In genomic region chr17:7555320-7555948, GRCh38 we compare ENCODE assay signal across 12 cellular contexts. TPM values are rescaled to one million over a fixed set of nuclear protein-coding genes. Genes with fewer than 3 reads are reported as not detected.
A peak's percentile ranks its signal among the peaks of the same experiment; 100 is the strongest.
DNase-seq lines count a peak whose midpoint lies in the region; ATAC-seq, FAIRE-seq and TF ChIP-seq lines count a peak whose summit lies in the region.
"Had no signal": no experiment of that assay in that cellular context is flagged by ENCODE, and none has a peak within 500 bp of the region (broad histone marks: within the 10 kb centered on the region; RNA-seq: fewer than 3 reads in every experiment).

No MANE protein-coding gene starts in this region.

- ATAC-seq in activated T-helper 17 cell treated with anti-CD3 and anti-CD28 coated beads, Interleukin-2, amount 50 U/mL, for 72 hours (replicated peaks): no peak
- ATAC-seq in HG03354 (IDR thresholded peaks at IDR 0.05; ENCODE audit: poor library complexity, severe bottlenecking, unreplicated experiment) (no peak), GM18907 (IDR thresholded peaks at IDR 0.05; ENCODE audit: unreplicated experiment) (no peak)

- intact Hi-C loops in activated T-helper 2 cell treated with anti-CD3 and anti-CD28 coated beads, Interferon-gamma antibody, Interleukin-2, Interleukin-4, amounts not matched to agents 10 μg/mL and 5 μg/mL and 100 μg/mL, durations not matched to agents 14 hours and 24 hours and 36 hours (cut with micrococcal nuclease): no loop called here

- H3K79me2 ChIP-seq in keratinocyte (ENCODE audit: control insufficient read depth, insufficient read depth, low read length): no peaks in the 10 kb centered on the region

- H2AFZ ChIP-seq in keratinocyte (ENCODE audit: control insufficient read depth, low read length): no peak overlapping the region

- H3K36me3 ChIP-seq in keratinocyte (ENCODE audit: control insufficient read depth in 2 of 2, extremely low read depth in 1 of 2, insufficient read depth in 2 of 2, low read length in 2 of 2): no peaks in the 10 kb centered on the region

- H3K9me3 ChIP-seq in keratinocyte (ENCODE audit: control insufficient read depth, low read depth, low read length): no peaks in the 10 kb centered on the region

- H3K4me3 ChIP-seq in AG09309 (ENCODE audit: control insufficient read depth, low read depth, low read length) (no peak overlapping the region), GM12864 (ENCODE audit: low read depth, low read length) (no peak overlapping the region), keratinocyte (ENCODE audit: control insufficient read depth in 2 of 3, extremely low read depth in 1 of 3, insufficient read depth in 2 of 3, low read depth in 1 of 3, low read length in 3 of 3) (no peak overlapping the region)

- H3K27me3 Mint-ChIP-seq in activated T-helper 17 cell treated with anti-CD3 and anti-CD28 coated beads, Interleukin-2, amount 50 U/mL, for 72 hours: no peaks in the 10 kb centered on the region
- no peaks in the 10 kb centered on the region for H3K27me3 Mint-ChIP-seq in activated T-helper 2 cell treated with anti-CD3 and anti-CD28 coated beads, Interferon-gamma antibody, Interleukin-2, Interleukin-4, amounts not matched to agents 10 μg/mL and 5 μg/mL and 100 μg/mL, durations not matched to agents 14 hours and 24 hours and 36 hours (ENCODE audit: low read depth)

- H3K4me1 Mint-ChIP-seq in activated T-helper 17 cell treated with anti-CD3 and anti-CD28 coated beads, Interleukin-2, amount 50 U/mL, for 72 hours: peaks cover 36% of the 10 kb centered on the region
- peaks cover 51% of the 10 kb centered on the region for H3K4me1 Mint-ChIP-seq in activated T-helper 2 cell treated with anti-CD3 and anti-CD28 coated beads, Interferon-gamma antibody, Interleukin-2, Interleukin-4, amounts not matched to agents 10 μg/mL and 5 μg/mL and 100 μg/mL, durations not matched to agents 14 hours and 24 hours and 36 hours (ENCODE audit: low read depth)

- H3K4me3 Mint-ChIP-seq in activated T-helper 17 cell treated with anti-CD3 and anti-CD28 coated beads, Interleukin-2, amount 50 U/mL, for 72 hours: no peak overlapping the region
- no peak overlapping the region for H3K4me3 Mint-ChIP-seq in activated T-helper 2 cell treated with anti-CD3 and anti-CD28 coated beads, Interferon-gamma antibody, Interleukin-2, Interleukin-4, amounts not matched to agents 10 μg/mL and 5 μg/mL and 100 μg/mL, durations not matched to agents 14 hours and 24 hours and 36 hours (ENCODE audit: low read depth)
- H3K4me3 Mint-ChIP-seq: mesothelial cell of epicardium had no signal

- H3K9ac ChIP-seq in keratinocyte (ENCODE audit: control insufficient read depth, extremely low read depth, insufficient read depth, low read length): no peak overlapping the region

- no peak overlapping the region for H3K4me2 ChIP-seq in keratinocyte (ENCODE audit: control insufficient read depth, extremely low read depth, insufficient read depth, low read depth, low read length)

- H3K9me1 ChIP-seq in keratinocyte (ENCODE audit: control insufficient read depth, extremely low read depth, insufficient read depth, low read length): no peaks in the 10 kb centered on the region

- TF ChIP-seq CTCF in AG09309 (IDR thresholded peaks at IDR 0.05; ENCODE audit: control insufficient read depth, insufficient read depth, low read depth, low read length, missing control alignments) (peak; percentile 23), GM12864 (IDR thresholded peaks at IDR 0.05; ENCODE audit: low read depth, low read length, missing control alignments) (peak; percentile 25), keratinocyte (optimal IDR thresholded peaks at IDR 0.05 in 1 of 3, IDR thresholded peaks at IDR 0.05 in 1 of 3, conservative IDR thresholded peaks at IDR 0.05 in 1 of 3; ENCODE audit: extremely low read depth in 1 of 3, insufficient read depth in 2 of 3, low read length in 3 of 3) (peak in 2 of 3 experiments; percentile 10 to 12)

- no peak overlapping the region for H3K27ac ChIP-seq in keratinocyte (ENCODE audit: control insufficient read depth, insufficient read depth, low read length)

- dilution Hi-C loops in keratinocyte (cut with MboI; ENCODE audit: extremely low pct_ligation_motif_present, low sequenced_read_pairs): no loop called here

- no peak for FAIRE-seq in keratinocyte (lab: Jason Lieb, UNC)

- peak overlapping the region; percentile 68 for H3K27ac Mint-ChIP-seq in activated T-helper 17 cell treated with anti-CD3 and anti-CD28 coated beads, Interleukin-2, amount 50 U/mL, for 72 hours
- no peak overlapping the region for H3K27ac Mint-ChIP-seq in activated T-helper 2 cell treated with anti-CD3 and anti-CD28 coated beads, Interferon-gamma antibody, Interleukin-2, Interleukin-4, amounts not matched to agents 10 μg/mL and 5 μg/mL and 100 μg/mL, durations not matched to agents 14 hours and 24 hours and 36 hours
- H3K27ac Mint-ChIP-seq: mesothelial cell of epicardium had no signal

- no peaks in the 10 kb centered on the region for H3K27me3 ChIP-seq in keratinocyte (ENCODE audit: control insufficient read depth, extremely low read depth, insufficient read depth, low read length)

- no peaks in the 10 kb centered on the region for H4K20me1 ChIP-seq in keratinocyte (ENCODE audit: control insufficient read depth, extremely low read depth, insufficient read depth, low read length)

- no peaks in the 10 kb centered on the region for H3K9me3 Mint-ChIP-seq in activated T-helper 17 cell treated with anti-CD3 and anti-CD28 coated beads, Interleukin-2, amount 50 U/mL, for 72 hours
- no peaks in the 10 kb centered on the region for H3K9me3 Mint-ChIP-seq in activated T-helper 2 cell treated with anti-CD3 and anti-CD28 coated beads, Interferon-gamma antibody, Interleukin-2, Interleukin-4, amounts not matched to agents 10 μg/mL and 5 μg/mL and 100 μg/mL, durations not matched to agents 14 hours and 24 hours and 36 hours
- H3K9me3 Mint-ChIP-seq: mesothelial cell of epicardium had no signal

- peaks cover 18% of the 10 kb centered on the region for H3K36me3 Mint-ChIP-seq in activated T-helper 17 cell treated with anti-CD3 and anti-CD28 coated beads, Interleukin-2, amount 50 U/mL, for 72 hours (ENCODE audit: low read depth)
- peaks cover 33% of the 10 kb centered on the region for H3K36me3 Mint-ChIP-seq in activated T-helper 2 cell treated with anti-CD3 and anti-CD28 coated beads, Interferon-gamma antibody, Interleukin-2, Interleukin-4, amounts not matched to agents 10 μg/mL and 5 μg/mL and 100 μg/mL, durations not matched to agents 14 hours and 24 hours and 36 hours (ENCODE audit: low read depth)
- H3K36me3 Mint-ChIP-seq: mesothelial cell of epicardium had no signal

- peaks cover 26% of the 10 kb centered on the region for H3K4me1 ChIP-seq in keratinocyte (ENCODE audit: control insufficient read depth, extremely low read depth, insufficient read depth, low read length)

- DNase-seq in AG09309 (ENCODE audit: low read depth): no peak
- no peak for DNase-seq in GM12864 (ENCODE audit: low read depth)
- no peak for DNase-seq in keratinocyte (ENCODE audit: low read depth, low spot score)
- no peak for DNase-seq in NCI-H748 treated with DMSO at 0.1 percent for 48 hours (lab: John Stamatoyannopoulos, UW)
- DNase-seq in activated T-helper 2 cell treated with anti-CD3 and anti-CD28 coated beads, Interferon-gamma antibody, Interleukin-2, Interleukin-4, amounts not matched to agents 10 μg/mL and 5 μg/mL and 100 μg/mL, durations not matched to agents 14 hours and 24 hours and 36 hours (ENCODE audit: low spot score): no peak
- DNase-seq: C1 segment of cervical spinal cord, GF-D8, KG1 had no signal

RNA-seq across cellular contexts. Expression of gene TNFSF13, which starts 3.1 kb away (rescaled TPM):
- 1 to 10 TPM; 1.5 to 1.9 TPM for total RNA-seq in activated T-helper 17 cell treated with anti-CD3 and anti-CD28 coated beads, Interleukin-2, amount 50 U/mL, for 72 hours
- 2.4 to 5.7 TPM (median 3.9 TPM) in 3 replicates for polyA plus RNA-seq in keratinocyte
- 0.65 TPM for polyA plus RNA-seq in keratinocyte (2011; ENCODE audit: low read depth)
- 3.8 and 4.2 TPM in 2 replicates for polyA plus RNA-seq in keratinocyte (2011; cell fraction: cytosol; rRNA removed)
- 6.0 and 6.1 TPM in 2 replicates for polyA plus RNA-seq in keratinocyte (2011; cell fraction: nucleus; rRNA removed)
- 3.6 and 6.1 TPM in 2 replicates for polyA plus RNA-seq in keratinocyte (2012; ENCODE audit: low replicate concordance)
- 1.8 to 3.0 TPM (median 2.2 TPM) in 3 replicates for polyA minus RNA-seq in keratinocyte
- polyA minus RNA-seq in keratinocyte (2011; cell fraction: cytosol; rRNA and poly(A)+ RNA removed): 2.1 TPM
- 2.2 and 3.6 TPM in 2 replicates for polyA minus RNA-seq in keratinocyte (2011; cell fraction: nucleus; rRNA and poly(A)+ RNA removed)
- 2.9 and 3.5 TPM in 2 replicates for total RNA-seq in activated T-helper 2 cell treated with anti-CD3 and anti-CD28 coated beads, Interferon-gamma antibody, Interleukin-2, Interleukin-4, amounts not matched to agents 10 μg/mL and 5 μg/mL and 100 μg/mL, durations not matched to agents 14 hours and 24 hours and 36 hours

RNA-seq across cellular contexts. Expression of gene SENP3, which starts 6.3 kb away (rescaled TPM):
- 10 to 100 TPM; 28.9 to 59.3 TPM for total RNA-seq in activated T-helper 17 cell treated with anti-CD3 and anti-CD28 coated beads, Interleukin-2, amount 50 U/mL, for 72 hours
- polyA plus RNA-seq in keratinocyte: 98.9 to 110 TPM (median 99.1 TPM) in 3 replicates
- 15.9 TPM for polyA plus RNA-seq in keratinocyte (2011; ENCODE audit: low read depth)
- 90.1 and 106 TPM in 2 replicates for polyA plus RNA-seq in keratinocyte (2011; cell fraction: cytosol; rRNA removed)
- polyA plus RNA-seq in keratinocyte (2011; cell fraction: nucleus; rRNA removed): 72.1 TPM in 2 replicates
- polyA plus RNA-seq in keratinocyte (2012; ENCODE audit: low replicate concordance): 37.4 and 53.9 TPM in 2 replicates
- polyA minus RNA-seq in keratinocyte: 85.2 to 96.9 TPM (median 89.1 TPM) in 3 replicates
- 71.0 TPM for polyA minus RNA-seq in keratinocyte (2011; cell fraction: cytosol; rRNA and poly(A)+ RNA removed)
- 19.2 and 31.1 TPM in 2 replicates for polyA minus RNA-seq in keratinocyte (2011; cell fraction: nucleus; rRNA and poly(A)+ RNA removed)
- 64.9 and 69.6 TPM in 2 replicates for total RNA-seq in activated T-helper 2 cell treated with anti-CD3 and anti-CD28 coated beads, Interferon-gamma antibody, Interleukin-2, Interleukin-4, amounts not matched to agents 10 μg/mL and 5 μg/mL and 100 μg/mL, durations not matched to agents 14 hours and 24 hours and 36 hours

RNA-seq across cellular contexts. Expression of gene TNFSF12, which starts 6.6 kb away (rescaled TPM):
- 10 to 100 TPM; 27.4 to 44.2 TPM for total RNA-seq in activated T-helper 17 cell treated with anti-CD3 and anti-CD28 coated beads, Interleukin-2, amount 50 U/mL, for 72 hours
- polyA plus RNA-seq in keratinocyte: 0.39 to 1.5 TPM (median 1.0 TPM) in 3 replicates
- 0.86 TPM for polyA plus RNA-seq in keratinocyte (2011; ENCODE audit: low read depth)
- 0.46 and 1.9 TPM in 2 replicates for polyA plus RNA-seq in keratinocyte (2011; cell fraction: cytosol; rRNA removed)
- 0.95 and 1.2 TPM in 2 replicates for polyA plus RNA-seq in keratinocyte (2011; cell fraction: nucleus; rRNA removed)
- polyA plus RNA-seq in keratinocyte (2012; ENCODE audit: low replicate concordance): 1.6 TPM in 2 replicates
- polyA minus RNA-seq in keratinocyte: 1.2 to 2.0 TPM in 2 of 3 replicates, not detected in the other
- polyA minus RNA-seq in keratinocyte (2011; cell fraction: cytosol; rRNA and poly(A)+ RNA removed): not detected
- not detected in 2 replicates for polyA minus RNA-seq in keratinocyte (2011; cell fraction: nucleus; rRNA and poly(A)+ RNA removed)
- total RNA-seq in activated T-helper 2 cell treated with anti-CD3 and anti-CD28 coated beads, Interferon-gamma antibody, Interleukin-2, Interleukin-4, amounts not matched to agents 10 μg/mL and 5 μg/mL and 100 μg/mL, durations not matched to agents 14 hours and 24 hours and 36 hours: 31.8 and 36.0 TPM in 2 replicates

RNA-seq across cellular contexts. Expression of gene CD68, which starts 24.0 kb away (rescaled TPM):
- 10 to 100 TPM; 17.5 to 51.8 TPM for total RNA-seq in activated T-helper 17 cell treated with anti-CD3 and anti-CD28 coated beads, Interleukin-2, amount 50 U/mL, for 72 hours
- polyA plus RNA-seq in keratinocyte: 12.2 to 26.6 TPM (median 14.0 TPM) in 3 replicates
- 17.3 TPM for polyA plus RNA-seq in keratinocyte (2011; ENCODE audit: low read depth)
- 8.8 and 11.4 TPM in 2 replicates for polyA plus RNA-seq in keratinocyte (2011; cell fraction: cytosol; rRNA removed)
- polyA plus RNA-seq in keratinocyte (2011; cell fraction: nucleus; rRNA removed): 2.3 and 4.7 TPM in 2 replicates
- polyA plus RNA-seq in keratinocyte (2012; ENCODE audit: low replicate concordance): 7.8 and 37.6 TPM in 2 replicates
- polyA minus RNA-seq in keratinocyte: 9.5 to 21.7 TPM (median 16.4 TPM) in 3 replicates
- polyA minus RNA-seq in keratinocyte (2011; cell fraction: cytosol; rRNA and poly(A)+ RNA removed): 4.0 TPM
- 1.9 and 2.1 TPM in 2 replicates for polyA minus RNA-seq in keratinocyte (2011; cell fraction: nucleus; rRNA and poly(A)+ RNA removed)
- 9.6 and 10.1 TPM in 2 replicates for total RNA-seq in activated T-helper 2 cell treated with anti-CD3 and anti-CD28 coated beads, Interferon-gamma antibody, Interleukin-2, Interleukin-4, amounts not matched to agents 10 μg/mL and 5 μg/mL and 100 μg/mL, durations not matched to agents 14 hours and 24 hours and 36 hours

RNA-seq across cellular contexts. Expression of gene MPDU1, which starts 28.2 kb away (rescaled TPM):
- total RNA-seq in activated T-helper 17 cell treated with anti-CD3 and anti-CD28 coated beads, Interleukin-2, amount 50 U/mL, for 72 hours: 10 to 100 TPM; 58.3 to 96.4 TPM
- polyA plus RNA-seq in keratinocyte: 57.8 to 71.5 TPM (median 63.0 TPM) in 3 replicates
- polyA plus RNA-seq in keratinocyte (2011; ENCODE audit: low read depth): 4.6 TPM
- polyA plus RNA-seq in keratinocyte (2011; cell fraction: cytosol; rRNA removed): 34.9 and 50.7 TPM in 2 replicates
- 59.1 and 75.4 TPM in 2 replicates for polyA plus RNA-seq in keratinocyte (2011; cell fraction: nucleus; rRNA removed)
- polyA plus RNA-seq in keratinocyte (2012; ENCODE audit: low replicate concordance): 32.9 and 34.3 TPM in 2 replicates
- 56.7 to 87.7 TPM (median 77.3 TPM) in 3 replicates for polyA minus RNA-seq in keratinocyte
- 35.3 TPM for polyA minus RNA-seq in keratinocyte (2011; cell fraction: cytosol; rRNA and poly(A)+ RNA removed)
- 21.5 and 22.4 TPM in 2 replicates for polyA minus RNA-seq in keratinocyte (2011; cell fraction: nucleus; rRNA and poly(A)+ RNA removed)
- 98.6 and 106 TPM in 2 replicates for total RNA-seq in activated T-helper 2 cell treated with anti-CD3 and anti-CD28 coated beads, Interferon-gamma antibody, Interleukin-2, Interleukin-4, amounts not matched to agents 10 μg/mL and 5 μg/mL and 100 μg/mL, durations not matched to agents 14 hours and 24 hours and 36 hours
